In genomic region chr6:53658992-53659391, GRCh38 we compare ENCODE assay signal across 1 cellular context.
TF ChIP-seq lines count a peak whose summit lies in the region.

No MANE protein-coding gene starts in this region.

TF ChIP-seq in HepG2, 621 proteins besides CTCF, POLR2A, EP300 and RAD21:
- TF ChIP-seq ATF5 (CRISPR knock-in tag; IDR thresholded peaks at IDR 0.05; ENCODE audit: low read depth): no peak
- no peak for TF ChIP-seq ZFP36L2 (CRISPR knock-in tag; IDR thresholded peaks at IDR 0.05)
- no peak for TF ChIP-seq CREM (IDR thresholded peaks at IDR 0.05)
- no peak for TF ChIP-seq CREM (CRISPR knock-in tag; IDR thresholded peaks at IDR 0.05)
- no peak for TF ChIP-seq ZNF432 (CRISPR knock-in tag; IDR thresholded peaks at IDR 0.05; ENCODE audit: borderline replicate concordance)
- no peak for TF ChIP-seq PHF20 (CRISPR knock-in tag; IDR thresholded peaks at IDR 0.05)
- no peak for TF ChIP-seq TGIF2 (CRISPR knock-in tag; IDR thresholded peaks at IDR 0.05)
- no peak for TF ChIP-seq ZFP91 (CRISPR knock-in tag; IDR thresholded peaks at IDR 0.05; ENCODE audit: borderline replicate concordance)
- no peak for TF ChIP-seq CBFB (CRISPR knock-in tag; IDR thresholded peaks at IDR 0.05)
- TF ChIP-seq ZNF317 (CRISPR knock-in tag; IDR thresholded peaks at IDR 0.05): no peak
- TF ChIP-seq ZNF552 (CRISPR knock-in tag; IDR thresholded peaks at IDR 0.05; ENCODE audit: borderline replicate concordance): no peak
- TF ChIP-seq MIXL1 (CRISPR knock-in tag; IDR thresholded peaks at IDR 0.05): no peak
- no peak for TF ChIP-seq ZNF230 (CRISPR knock-in tag; IDR thresholded peaks at IDR 0.05)
- TF ChIP-seq SKI (IDR thresholded peaks at IDR 0.05; ENCODE audit: partially characterized antibody): no peak
- TF ChIP-seq CERS6 (CRISPR knock-in tag; IDR thresholded peaks at IDR 0.05): no peak
- no peak for TF ChIP-seq CHD4 (IDR thresholded peaks at IDR 0.05; ENCODE audit: borderline replicate concordance, low read length)
- TF ChIP-seq ZNF574 (CRISPR knock-in tag; IDR thresholded peaks at IDR 0.05): no peak
